24 cellular contexts compared by ENCODE assay signal in the genomic region with DNA sequence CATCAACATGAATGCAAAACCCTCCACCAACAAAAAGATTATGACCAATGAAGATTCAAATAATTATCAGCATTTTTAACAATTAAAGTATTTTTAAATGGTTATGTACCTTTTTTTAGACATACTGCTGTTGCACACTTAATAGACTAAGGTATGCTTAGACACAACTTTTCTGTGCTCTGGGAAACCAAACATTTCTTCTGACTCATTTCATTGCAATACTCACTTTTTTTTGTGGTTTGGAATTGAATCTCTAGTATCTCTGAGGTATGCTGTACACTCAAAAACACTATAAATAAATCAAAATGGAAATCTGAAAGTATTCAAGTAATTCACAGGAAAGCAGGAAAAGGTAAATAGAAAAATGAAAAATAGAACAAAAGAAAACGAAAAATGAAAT.
"Had no signal": no experiment of that assay in that cellular context is flagged by ENCODE, and none has a peak within 500 bp of the region (broad histone marks: within the 10 kb centered on the region; RNA-seq: fewer than 3 reads in every experiment).

No MANE protein-coding gene starts in this region.

- H3K9me3 ChIP-seq: gastrocnemius medialis, pancreas, right lobe of liver had no signal

- DNase-seq: dorsolateral prefrontal cortex; effector CD4-positive, alpha-beta T cell; gastrocnemius medialis; head of caudate nucleus; kidney; left cardiac atrium; left lung; mesenchymal stem cell; mucosa of descending colon; naive B cell; pancreas; right lobe of liver; small intestine; stimulated activated CD4-positive, alpha-beta T cell treated with anti-CD3 and anti-CD28 coated beads, Interleukin-15, amount 100 ng/mL, for 24 hours; stimulated activated CD4-positive, alpha-beta T cell treated with anti-CD3 and anti-CD28 coated beads, Interleukin-4, amount 100 ng/mL, for 1 hour; stimulated activated CD8-positive, alpha-beta memory T cell treated with anti-CD3 and anti-CD28 coated beads, Interleukin-4, amount 100 ng/mL, for 48 hours; stimulated activated naive CD4-positive, alpha-beta T cell; stimulated activated naive CD8-positive, alpha-beta T cell treated with anti-CD3 and anti-CD28 coated beads, Interleukin-15, amount 100 ng/mL, for 72 hours; trophoblast cell had no signal

- H3K4me3 ChIP-seq: dorsolateral prefrontal cortex, gastrocnemius medialis, left lung, mucosa of descending colon, pancreas, right lobe of liver, suprapubic skin had no signal

- ATAC-seq: gastrocnemius medialis; left cardiac atrium; left lung; mucosa of descending colon; natural killer cell treated with Interleukin-12 subunit alpha and Interleukin-12 subunit beta and Interleukin-15 and Interleukin-18, amount 100 ng/mL, for 72 hours; pancreas; right lobe of liver; stimulated activated naive CD8-positive, alpha-beta T cell treated with anti-CD3 and anti-CD28 coated beads, Interleukin-15, amount 100 ng/mL, for 72 hours had no signal

- H3K27ac ChIP-seq: dorsolateral prefrontal cortex, gastrocnemius medialis, left lung, neutrophil, pancreas, right lobe of liver, suprapubic skin had no signal

- H3K27me3 Mint-ChIP-seq: stimulated activated naive CD8-positive, alpha-beta T cell treated with anti-CD3 and anti-CD28 coated beads, Interleukin-15, amount 100 ng/mL, for 72 hours had no signal

- H3K9me3 Mint-ChIP-seq: natural killer cell treated with Interleukin-12 subunit alpha and Interleukin-12 subunit beta and Interleukin-15 and Interleukin-18, amount 100 ng/mL, for 72 hours had no signal

- H3K4me1 ChIP-seq: gastrocnemius medialis, left lung, pancreas, right lobe of liver, suprapubic skin had no signal

- H3K4me3 Mint-ChIP-seq: mesothelial cell of epicardium; naive B cell; natural killer cell treated with Interleukin-12 subunit alpha and Interleukin-12 subunit beta and Interleukin-15 and Interleukin-18, amount 100 ng/mL, for 72 hours; neural crest cell; stimulated activated naive CD8-positive, alpha-beta T cell treated with anti-CD3 and anti-CD28 coated beads, Interleukin-15, amount 100 ng/mL, for 72 hours had no signal

- H3K4me1 Mint-ChIP-seq: mesothelial cell of epicardium; naive B cell; neural crest cell; stimulated activated naive CD8-positive, alpha-beta T cell treated with anti-CD3 and anti-CD28 coated beads, Interleukin-15, amount 100 ng/mL, for 72 hours had no signal

- H3K27me3 ChIP-seq: dorsolateral prefrontal cortex, gastrocnemius medialis, left lung, neutrophil, right lobe of liver, suprapubic skin had no signal

- H3K36me3 Mint-ChIP-seq: mesothelial cell of epicardium; natural killer cell treated with Interleukin-12 subunit alpha and Interleukin-12 subunit beta and Interleukin-15 and Interleukin-18, amount 100 ng/mL, for 72 hours had no signal

- H3K27ac Mint-ChIP-seq: mesothelial cell of epicardium; naive B cell; natural killer cell treated with Interleukin-12 subunit alpha and Interleukin-12 subunit beta and Interleukin-15 and Interleukin-18, amount 100 ng/mL, for 72 hours; stimulated activated naive CD8-positive, alpha-beta T cell treated with anti-CD3 and anti-CD28 coated beads, Interleukin-15, amount 100 ng/mL, for 72 hours had no signal

- H3K36me3 ChIP-seq: gastrocnemius medialis, left lung, neutrophil, pancreas, right lobe of liver, suprapubic skin had no signal
